1 cellular context compared by ENCODE assay signal in genomic region chr7:37916673-37917660, GRCh38.
TF ChIP-seq lines count a peak whose summit lies in the region.

Gene SFRP4, minus strand, starts transcription at chr7:37916817. Its CDS starts 280 bp downstream, at chr7:37916537.

TF ChIP-seq in GM12878, 131 proteins besides CTCF, POLR2A, EP300 and RAD21 (continued from another document):
- TF ChIP-seq BCL3 (IDR thresholded peaks at IDR 0.05; ENCODE audit: borderline replicate concordance, insufficient read depth, low read depth, low read length, poor library complexity, severe bottlenecking) (no peak), NR2F1 (conservative IDR thresholded peaks at IDR 0.05) (0 out of 2 replicates have a peak, but pooled peaks have one; percentile 8), BHLHE40 (IDR thresholded peaks at IDR 0.05; ENCODE audit: borderline replicate concordance in 1 of 2, low read depth in 2 of 2, low read length in 1 of 2) (peak in 1 of 2 experiments; percentile 2; a peak in 2 of 4 replicates)
